Comparison of ENCODE assay signal across 1 cellular context in genomic region chr3:55617385-55617784, GRCh38.
TF ChIP-seq lines count a peak whose summit lies in the region.

No MANE protein-coding gene starts in this region.

TF ChIP-seq in GM23338, 12 proteins besides CTCF, POLR2A, EP300 and RAD21:
- TF ChIP-seq ZNF462 (CRISPR knock-in tag; IDR thresholded peaks at IDR 0.05) (no peak), ZNF114 (CRISPR knock-in tag; IDR thresholded peaks at IDR 0.05) (no peak), EZH2 (IDR thresholded peaks at IDR 0.05; ENCODE audit: low read depth, unreplicated experiment) (no peak), JUNB (IDR thresholded peaks at IDR 0.05; ENCODE audit: unreplicated experiment) (no peak), POLR2AphosphoS5 (IDR thresholded peaks at IDR 0.05; ENCODE audit: low read depth) (no peak)
